Comparison of ENCODE assay signal across 11 cellular contexts in the genomic region with DNA sequence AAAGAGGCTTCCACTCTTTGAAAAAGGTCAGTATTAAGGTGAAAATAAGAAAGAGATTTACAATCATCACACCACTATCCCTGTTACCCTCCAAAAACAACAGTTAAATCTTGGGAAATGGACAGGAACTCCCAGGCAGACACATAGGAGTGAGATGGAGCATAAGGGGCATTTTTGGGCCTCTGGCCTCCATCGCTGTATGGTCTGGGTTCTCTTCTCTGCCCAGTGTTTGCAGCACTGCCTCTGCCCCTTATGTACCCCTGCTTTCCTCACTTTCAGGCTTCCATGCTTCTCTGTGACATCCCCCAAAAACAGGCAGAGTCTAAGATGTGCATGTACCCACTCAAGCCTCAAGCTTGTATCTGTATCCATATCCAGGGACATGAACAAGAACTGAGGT. TPM values are rescaled to one million over a fixed set of nuclear protein-coding genes. Genes with fewer than 3 reads are reported as not detected.
DNase-seq lines count a peak whose midpoint lies in the region; ATAC-seq, FAIRE-seq and TF ChIP-seq lines count a peak whose summit lies in the region.
"Had no signal": no experiment of that assay in that cellular context is flagged by ENCODE, and none has a peak within 500 bp of the region (broad histone marks: within the 10 kb centered on the region; RNA-seq: fewer than 3 reads in every experiment).

No MANE protein-coding gene starts in this region.

- H3K9ac ChIP-seq in K562 (ENCODE audit: insufficient read depth in 1 of 2, low read depth in 2 of 2, low read length in 2 of 2), result peak overlapping the region; percentile 93 to 99; a peak in 3 of 4 replicates
- H3K9ac ChIP-seq: BLaER1 treated with 17β-estradiol and CSF1 and Interleukin-3, amounts not matched to agents 10 nM and 100 nM had no signal

- no peaks in the 10 kb centered on the region for H3K9me3 Mint-ChIP-seq in mesothelial cell of epicardium

- no peak for TF ChIP-seq RAD21 in K562 (CRISPR knock-in tag; conservative IDR thresholded peaks at IDR 0.05 in 1 of 2, IDR thresholded peaks at IDR 0.05 in 1 of 2)

- H3K79me2 ChIP-seq in K562 (ENCODE audit: control insufficient read depth, insufficient read depth, low read length), result peaks cover 92% of the 10 kb centered on the region

- 85 to 97% (median 91%) methylated on average over 1 of the region's 1 CpG for WGBS in heart left ventricle, 4 donors
- 60% methylated on average over 1 of the region's 1 CpG for WGBS in K562 (ENCODE audit: insufficient coverage, low coverage, missing lambda C conversion rate)

- peaks cover 0 to 6% (median 0%) of the 10 kb centered on the region in 9 donors for H3K36me3 ChIP-seq in heart left ventricle
- H3K36me3 ChIP-seq in K562 (ENCODE audit: control insufficient read depth, insufficient read depth, low read length), result peaks cover 40% of the 10 kb centered on the region; the same call in 2 of the 3 replicates
- H3K36me3 ChIP-seq in upper lobe of right lung, result no peaks in the 10 kb centered on the region
- H3K36me3 ChIP-seq: BLaER1 treated with 17β-estradiol and CSF1 and Interleukin-3, amounts not matched to agents 10 nM and 100 nM had no signal

- peak overlapping the region; percentile 1 to 94 (median 88) for H3K27ac ChIP-seq in heart left ventricle
- H3K27ac ChIP-seq in K562 (ENCODE audit: extremely low read depth, low read depth, low read length), result peak overlapping the region; percentile 95
- H3K27ac ChIP-seq in upper lobe of right lung, result peak overlapping the region; percentile 89
- H3K27ac ChIP-seq: BLaER1 treated with 17β-estradiol and CSF1 and Interleukin-3, amounts not matched to agents 10 nM and 100 nM had no signal

- in situ Hi-C loops in K562 (cut with MboI), result no loop called here
- in situ Hi-C loops in G401 (cut with HindIII; ENCODE audit: low sequenced_read_pairs), result no loop called here
- in situ Hi-C loops in ACHN (cut with HindIII; ENCODE audit: low pct_ligation_motif_present, low pct_unique_long_range_greater_than_20kb, low sequenced_read_pairs), result no loop called here

- DNase-seq in heart left ventricle, result no peak
- DNase-seq in Right ventricle myocardium inferior (ENCODE audit: missing footprints), result no peak
- DNase-seq in K562 (ENCODE audit: extremely low read depth in 1 of 4, low spot score in 3 of 4), result peak in 1 of 4 experiments; percentile 45
- DNase-seq in mesothelial cell of epicardium (ENCODE audit: low spot score in 2 of 2, unreplicated experiment in 2 of 2), result no peak
- no peak for DNase-seq in upper lobe of right lung
- DNase-seq in NCI-H1417 (lab: John Stamatoyannopoulos, UW), result no peak
- DNase-seq in G401 (ENCODE audit: low spot score), result no peak
- DNase-seq in ACHN, result no peak
- DNase-seq: H9, NCI-H510A had no signal

- BruUV-seq in K562 (replicated peaks; lab: Mats Ljungman, UMichigan), result no TSS peak

- no peaks in the 10 kb centered on the region for H3K27me3 Mint-ChIP-seq in mesothelial cell of epicardium (ENCODE audit: low read depth)

- H3K4me1 Mint-ChIP-seq in mesothelial cell of epicardium, result peaks cover 71% of the 10 kb centered on the region

- peak overlapping the region; percentile 81 for H3K4me2 ChIP-seq in K562 (ENCODE audit: insufficient read depth, low read length)
- H3K4me2 ChIP-seq: BLaER1 treated with 17β-estradiol and CSF1 and Interleukin-3, amounts not matched to agents 10 nM and 100 nM had no signal

- CTCF ChIA-PET in K562 (lab: Yijun Ruan, JAX; ENCODE audit: low intra/inter-chr PET ratio), result no interaction called here

- peaks cover 0 to 45% (median 16%) of the 10 kb centered on the region in 12 donors for H3K4me1 ChIP-seq in heart left ventricle
- H3K4me1 ChIP-seq in K562 (replicated peaks in 1 of 2; ENCODE audit: control insufficient read depth in 2 of 2, insufficient read depth in 2 of 2, low read length in 2 of 2), result peaks cover 30 to 42% of the 10 kb centered on the region in 2 experiments
- peaks cover 8% of the 10 kb centered on the region for H3K4me1 ChIP-seq in upper lobe of right lung

- H3K4me3 ChIP-seq in heart left ventricle (peak overlapping the region in 5 of 12 donors; percentile 17 to 95 (median 69)), K562 (peak overlapping the region; percentile 90), upper lobe of right lung (no peak overlapping the region)
- H3K4me3 ChIP-seq: BLaER1 treated with 17β-estradiol and CSF1 and Interleukin-3, amounts not matched to agents 10 nM and 100 nM had no signal

- no peak for ATAC-seq in heart left ventricle
- ATAC-seq in Right ventricle myocardium inferior, result no peak
- ATAC-seq in K562, result no peak
- no peak for ATAC-seq in upper lobe of right lung

- peaks cover 24% of the 10 kb centered on the region for H3K36me3 Mint-ChIP-seq in mesothelial cell of epicardium

- H3K27me3 ChIP-seq in heart left ventricle, result peaks cover 0 to 97% (median 56%) of the 10 kb centered on the region in 9 donors
- no peaks in the 10 kb centered on the region for H3K27me3 ChIP-seq in K562 (ENCODE audit: control insufficient read depth in 2 of 2, insufficient read depth in 2 of 2, low read length in 2 of 2)
- peaks cover 66% of the 10 kb centered on the region for H3K27me3 ChIP-seq in upper lobe of right lung

- intact Hi-C loops in heart left ventricle (cut with DNase I) (no loop called here), Right ventricle myocardium inferior (cut with DNase I) (no loop called here), K562 (cut with micrococcal nuclease) (no loop called here), upper lobe of right lung (cut with DNase I) (no loop called here)

- POLR2A ChIA-PET in K562 (lab: Yijun Ruan, JAX), result interaction anchor here (0.6 to 1.7 kb wide), 5 partner anchors 10 to 93 kb away, joined by 3 to 11 read pairs (median 3); no protein-coding TSS in a partner anchor

- no peak for TF ChIP-seq POLR2A in heart left ventricle (IDR thresholded peaks at IDR 0.05)
- no peak for TF ChIP-seq POLR2A in K562 (conservative IDR thresholded peaks at IDR 0.05)

- TF ChIP-seq CTCF in heart left ventricle (IDR thresholded peaks at IDR 0.05) (no peak), K562 (IDR thresholded peaks at IDR 0.05 in 2 of 3, conservative IDR thresholded peaks at IDR 0.05 in 1 of 3; ENCODE audit: insufficient read depth in 2 of 3, low read depth in 1 of 3, low read length in 3 of 3) (no peak), mesothelial cell of epicardium (IDR thresholded peaks at IDR 0.05; ENCODE audit: unreplicated experiment) (no peak), upper lobe of right lung (IDR thresholded peaks at IDR 0.05) (no peak)

- H2AFZ ChIP-seq in K562 (ENCODE audit: low read depth, low read length), result peak overlapping the region; percentile 30; the same call in 1 of the 2 replicates

- H4K20me1 ChIP-seq in K562 (replicated peaks; ENCODE audit: control insufficient read depth, insufficient read depth, low read length), result no peaks in the 10 kb centered on the region

- peak overlapping the region; percentile 91 for H3K4me3 Mint-ChIP-seq in mesothelial cell of epicardium
- H3K4me3 Mint-ChIP-seq: H9 had no signal

- peak overlapping the region; percentile 99 for H3K27ac Mint-ChIP-seq in mesothelial cell of epicardium
- H3K27ac Mint-ChIP-seq: H9 had no signal

- peak; percentile 48 for FAIRE-seq in K562 (lab: Jason Lieb, UNC)

- no peak for TF ChIP-seq EP300 in K562 (IDR thresholded peaks at IDR 0.05; ENCODE audit: low read length)

- H3K9me3 ChIP-seq in heart left ventricle (no peaks in the 10 kb centered on the region), K562 (replicated peaks; ENCODE audit: control insufficient read depth, insufficient read depth, low read depth, low read length) (no peaks in the 10 kb centered on the region), upper lobe of right lung (no peaks in the 10 kb centered on the region)

- no peaks in the 10 kb centered on the region for H3K9me1 ChIP-seq in K562 (ENCODE audit: control insufficient read depth, insufficient read depth, low read length)

RNA-seq across cellular contexts. Expression of a gene that starts 0.6 kb away (rescaled TPM):
- total RNA-seq in heart left ventricle, result 1 to 10 TPM in 8 of 9 donors, under 1 TPM in 1; 0.81 to 6.9 (median 3.2) TPM
- 1 to 10 TPM; 2.0 to 3.0 TPM for polyA plus RNA-seq in heart left ventricle
- total RNA-seq in Right ventricle myocardium inferior, result 2.5 TPM
- 18.7 and 27.7 TPM in 2 replicates for total RNA-seq in K562 (2011; cell fraction: chromatin; rRNA removed; ENCODE audit: low replicate concordance)
- 34.9 and 41.4 TPM in 2 replicates for total RNA-seq in K562 (2011; cell fraction: nucleolus; rRNA removed)
- 30.6 and 32.7 TPM in 2 replicates for total RNA-seq in K562 (2011; cell fraction: nucleoplasm; rRNA removed)
- 35.0 and 42.1 TPM in 2 replicates for total RNA-seq in K562 (2014; rRNA removed)
- 13.0 and 16.9 TPM in 2 replicates for total RNA-seq in K562 (2014; rRNA removed; fragmentation: Illumina TruSeq; extraction: Trizol)
- 21.2 and 22.2 TPM in 2 replicates for total RNA-seq in K562 (2015; rRNA removed; fragmentation: Illumina TruSeq; extraction: Trizol)
- 74.2 and 75.5 TPM in 2 replicates for total RNA-seq in K562 (2021)
- polyA plus RNA-seq in K562 (2011; rRNA removed), result 15.9 and 16.4 TPM in 2 replicates
- 24.2 and 53.7 TPM in 2 replicates for polyA plus RNA-seq in K562 (2011; cell fraction: cytosol; rRNA removed)
- 43.7 and 75.1 TPM in 2 replicates for polyA plus RNA-seq in K562 (2011; cell fraction: nucleus; rRNA removed)
- 50.1 and 61.9 TPM in 2 replicates for polyA plus RNA-seq in K562 (2012)
- 32.5 and 32.6 TPM in 2 replicates for polyA plus RNA-seq in K562 (2014; fragmentation: Illumina TruSeq; extraction: Trizol)
- polyA plus RNA-seq in K562 (2014; fragmentation: Nextera tagmentation; extraction: Ambion mirVana), result 1 to 10 TPM; 2.1 to 3.1 TPM
- 66.4 and 97.7 TPM in 2 replicates for polyA plus RNA-seq in K562 (2014; rRNA removed)
- 5.8 and 6.4 TPM in 2 replicates for polyA minus RNA-seq in K562 (2011; rRNA and poly(A)+ RNA removed)
- polyA minus RNA-seq in K562 (2011; cell fraction: cytosol; rRNA and poly(A)+ RNA removed), result 7.7 and 8.4 TPM in 2 replicates
- 21.1 and 32.0 TPM in 2 replicates for polyA minus RNA-seq in K562 (2011; cell fraction: nucleus; rRNA and poly(A)+ RNA removed)
- total RNA-seq in mesothelial cell of epicardium, result 46.6 to 47.2 TPM (median 46.7 TPM) in 3 replicates
- 11.0 TPM for total RNA-seq in upper lobe of right lung
- 8.9 and 19.7 TPM in 2 replicates for total RNA-seq in G401 (2014; rRNA removed; shearing (Covaris generic))
- total RNA-seq: H9 had no signal

RNA-seq across cellular contexts. Expression of a gene that starts 14.7 kb away (rescaled TPM):
- not detected for total RNA-seq in heart left ventricle
- polyA plus RNA-seq in heart left ventricle, result not detected
- total RNA-seq in Right ventricle myocardium inferior, result not detected
- not detected in 2 replicates for total RNA-seq in K562 (2011; cell fraction: chromatin; rRNA removed; ENCODE audit: low replicate concordance)
- not detected in 2 replicates for total RNA-seq in K562 (2011; cell fraction: nucleolus; rRNA removed)
- total RNA-seq in K562 (2011; cell fraction: nucleoplasm; rRNA removed), result not detected in 2 replicates
- total RNA-seq in K562 (2014; rRNA removed), result not detected in 2 replicates
- not detected in 2 replicates for total RNA-seq in K562 (2014; rRNA removed; fragmentation: Illumina TruSeq; extraction: Trizol)
- total RNA-seq in K562 (2015; rRNA removed; fragmentation: Illumina TruSeq; extraction: Trizol), result not detected in 2 replicates
- total RNA-seq in K562 (2021), result not detected in 2 replicates
- polyA plus RNA-seq in K562 (2011; rRNA removed), result 0.04 TPM in 1 of 2 replicates, not detected in the other
- not detected in 2 replicates for polyA plus RNA-seq in K562 (2011; cell fraction: cytosol; rRNA removed)
- polyA plus RNA-seq in K562 (2011; cell fraction: nucleus; rRNA removed), result not detected in 2 replicates
- not detected in 2 replicates for polyA plus RNA-seq in K562 (2012)
- not detected in 2 replicates for polyA plus RNA-seq in K562 (2014; fragmentation: Illumina TruSeq; extraction: Trizol)
- polyA plus RNA-seq in K562 (2014; fragmentation: Nextera tagmentation; extraction: Ambion mirVana), result not detected
- polyA plus RNA-seq in K562 (2014; rRNA removed), result not detected in 2 replicates
- polyA minus RNA-seq in K562 (2011; rRNA and poly(A)+ RNA removed), result not detected in 2 replicates
- not detected in 2 replicates for polyA minus RNA-seq in K562 (2011; cell fraction: cytosol; rRNA and poly(A)+ RNA removed)
- polyA minus RNA-seq in K562 (2011; cell fraction: nucleus; rRNA and poly(A)+ RNA removed), result not detected in 2 replicates
- total RNA-seq in mesothelial cell of epicardium, result 0.24 to 0.43 TPM (median 0.25 TPM) in 3 replicates
- not detected for total RNA-seq in upper lobe of right lung
- total RNA-seq in G401 (2014; rRNA removed; shearing (Covaris generic)), result not detected in 2 replicates
- total RNA-seq: H9 had no signal

RNA-seq across cellular contexts. Expression of a gene that starts 32.6 kb away (rescaled TPM):
- total RNA-seq in heart left ventricle (1 to 10 TPM in 2 of 9 donors, under 1 TPM in 6, not detected in 1; 0.27 to 2.8 (median 0.66) TPM), Right ventricle myocardium inferior (0.38 TPM), K562 (2014; rRNA removed) (23.9 and 26.4 TPM in 2 replicates), K562 (2014; rRNA removed; fragmentation: Illumina TruSeq; extraction: Trizol) (10.6 and 10.8 TPM in 2 replicates), K562 (2015; rRNA removed; fragmentation: Illumina TruSeq; extraction: Trizol) (14.6 and 14.9 TPM in 2 replicates), K562 (2021) (33.2 and 34.9 TPM in 2 replicates), mesothelial cell of epicardium (34.2 to 39.2 TPM (median 34.4 TPM) in 3 replicates), upper lobe of right lung (4.9 TPM)
- polyA plus RNA-seq in heart left ventricle (under 1 TPM; 0.29 to 0.30 TPM), K562 (2011; rRNA removed) (9.2 and 13.0 TPM in 2 replicates), K562 (2014; fragmentation: Illumina TruSeq; extraction: Trizol) (27.5 and 30.2 TPM in 2 replicates), K562 (2014; fragmentation: Nextera tagmentation; extraction: Ambion mirVana) (1 to 10 TPM; 1.6 to 2.6 TPM), K562 (2014; rRNA removed) (22.5 and 27.2 TPM in 2 replicates)
- total RNA-seq in K562 (2011; cell fraction: chromatin; rRNA removed; ENCODE audit: low replicate concordance), result 46.4 and 55.0 TPM in 2 replicates
- total RNA-seq in K562 (2011; cell fraction: nucleolus; rRNA removed), result 33.6 and 35.9 TPM in 2 replicates
- total RNA-seq in K562 (2011; cell fraction: nucleoplasm; rRNA removed), result 34.9 and 40.6 TPM in 2 replicates
- polyA plus RNA-seq in K562 (2011; cell fraction: cytosol; rRNA removed), result 10.4 and 12.6 TPM in 2 replicates
- 44.4 and 69.1 TPM in 2 replicates for polyA plus RNA-seq in K562 (2011; cell fraction: nucleus; rRNA removed)
- polyA plus RNA-seq in K562 (2012), result 16.3 and 24.5 TPM in 2 replicates
- 4.4 and 4.6 TPM in 2 replicates for polyA minus RNA-seq in K562 (2011; rRNA and poly(A)+ RNA removed)
- polyA minus RNA-seq in K562 (2011; cell fraction: cytosol; rRNA and poly(A)+ RNA removed), result 5.2 and 7.6 TPM in 2 replicates
- polyA minus RNA-seq in K562 (2011; cell fraction: nucleus; rRNA and poly(A)+ RNA removed), result 14.8 and 17.5 TPM in 2 replicates
- total RNA-seq in G401 (2014; rRNA removed; shearing (Covaris generic)), result 0.78 and 2.2 TPM in 2 replicates
- total RNA-seq: H9 had no signal

RNA-seq across cellular contexts. Expression of a gene that starts 44.5 kb away (rescaled TPM):
- 1 to 10 TPM in 7 of 9 donors, under 1 TPM in 2; 0.11 to 5.5 (median 2.0) TPM for total RNA-seq in heart left ventricle
- 1 to 10 TPM in 1 of 2 donors, under 1 TPM in 1; 0.61 to 2.0 TPM for polyA plus RNA-seq in heart left ventricle
- total RNA-seq in Right ventricle myocardium inferior, result 1.2 TPM
- 75.2 and 108 TPM in 2 replicates for total RNA-seq in K562 (2011; cell fraction: chromatin; rRNA removed; ENCODE audit: low replicate concordance)
- 47.0 and 47.2 TPM in 2 replicates for total RNA-seq in K562 (2011; cell fraction: nucleolus; rRNA removed)
- 90.9 and 153 TPM in 2 replicates for total RNA-seq in K562 (2011; cell fraction: nucleoplasm; rRNA removed)
- total RNA-seq in K562 (2014; rRNA removed), result 11.8 and 17.2 TPM in 2 replicates
- total RNA-seq in K562 (2014; rRNA removed; fragmentation: Illumina TruSeq; extraction: Trizol), result 20.2 and 21.2 TPM in 2 replicates
- 24.7 and 28.1 TPM in 2 replicates for total RNA-seq in K562 (2015; rRNA removed; fragmentation: Illumina TruSeq; extraction: Trizol)
- total RNA-seq in K562 (2021), result 22.7 and 28.3 TPM in 2 replicates
- polyA plus RNA-seq in K562 (2011; rRNA removed), result 15.7 and 21.5 TPM in 2 replicates
- polyA plus RNA-seq in K562 (2011; cell fraction: cytosol; rRNA removed), result 11.5 and 17.9 TPM in 2 replicates
- 93.6 and 118 TPM in 2 replicates for polyA plus RNA-seq in K562 (2011; cell fraction: nucleus; rRNA removed)
- polyA plus RNA-seq in K562 (2012), result 19.2 and 37.9 TPM in 2 replicates
- polyA plus RNA-seq in K562 (2014; fragmentation: Illumina TruSeq; extraction: Trizol), result 23.5 and 27.0 TPM in 2 replicates
- polyA plus RNA-seq in K562 (2014; fragmentation: Nextera tagmentation; extraction: Ambion mirVana), result 1 to 10 TPM; 2.4 to 2.5 TPM
- 33.0 and 41.3 TPM in 2 replicates for polyA plus RNA-seq in K562 (2014; rRNA removed)
- 5.3 and 9.5 TPM in 2 replicates for polyA minus RNA-seq in K562 (2011; rRNA and poly(A)+ RNA removed)
- polyA minus RNA-seq in K562 (2011; cell fraction: cytosol; rRNA and poly(A)+ RNA removed), result 3.6 and 5.7 TPM in 2 replicates
- 29.2 and 37.0 TPM in 2 replicates for polyA minus RNA-seq in K562 (2011; cell fraction: nucleus; rRNA and poly(A)+ RNA removed)
- 282 to 303 TPM (median 282 TPM) in 3 replicates for total RNA-seq in mesothelial cell of epicardium
- 13.3 TPM for total RNA-seq in upper lobe of right lung
- total RNA-seq in G401 (2014; rRNA removed; shearing (Covaris generic)), result 0.74 and 12.0 TPM in 2 replicates
- total RNA-seq: H9 had no signal

RNA-seq across cellular contexts. Expression of a gene that starts 48.0 kb away (rescaled TPM):
- 1 to 10 TPM in 1 of 9 donors, under 1 TPM in 2, not detected in 6; 0.17 to 1.0 (median 0.35) TPM for total RNA-seq in heart left ventricle
- polyA plus RNA-seq in heart left ventricle, result under 1 TPM; 0.04 to 0.08 TPM
- total RNA-seq in Right ventricle myocardium inferior, result not detected
- 4.9 and 5.1 TPM in 2 replicates for total RNA-seq in K562 (2011; cell fraction: chromatin; rRNA removed; ENCODE audit: low replicate concordance)
- 1.8 and 2.0 TPM in 2 replicates for total RNA-seq in K562 (2011; cell fraction: nucleolus; rRNA removed)
- total RNA-seq in K562 (2011; cell fraction: nucleoplasm; rRNA removed), result 2.4 and 3.7 TPM in 2 replicates
- 0.27 and 0.57 TPM in 2 replicates for total RNA-seq in K562 (2014; rRNA removed)
- total RNA-seq in K562 (2014; rRNA removed; fragmentation: Illumina TruSeq; extraction: Trizol), result 0.38 and 0.65 TPM in 2 replicates
- 0.75 and 0.80 TPM in 2 replicates for total RNA-seq in K562 (2015; rRNA removed; fragmentation: Illumina TruSeq; extraction: Trizol)
- 2.4 and 2.6 TPM in 2 replicates for total RNA-seq in K562 (2021)
- 0.36 and 0.87 TPM in 2 replicates for polyA plus RNA-seq in K562 (2011; rRNA removed)
- 0.36 and 0.52 TPM in 2 replicates for polyA plus RNA-seq in K562 (2011; cell fraction: cytosol; rRNA removed)
- 3.7 TPM in 2 replicates for polyA plus RNA-seq in K562 (2011; cell fraction: nucleus; rRNA removed)
- 2.9 and 6.4 TPM in 2 replicates for polyA plus RNA-seq in K562 (2012)
- 1.4 and 1.5 TPM in 2 replicates for polyA plus RNA-seq in K562 (2014; fragmentation: Illumina TruSeq; extraction: Trizol)
- under 1 TPM; 0.24 to 0.25 TPM for polyA plus RNA-seq in K562 (2014; fragmentation: Nextera tagmentation; extraction: Ambion mirVana)
- polyA plus RNA-seq in K562 (2014; rRNA removed), result 2.7 and 3.2 TPM in 2 replicates
- polyA minus RNA-seq in K562 (2011; rRNA and poly(A)+ RNA removed), result 0.11 and 0.15 TPM in 2 replicates
- polyA minus RNA-seq in K562 (2011; cell fraction: cytosol; rRNA and poly(A)+ RNA removed), result 0.38 and 0.82 TPM in 2 replicates
- polyA minus RNA-seq in K562 (2011; cell fraction: nucleus; rRNA and poly(A)+ RNA removed), result 0.54 and 1.1 TPM in 2 replicates
- 28.6 to 32.4 TPM (median 31.1 TPM) in 3 replicates for total RNA-seq in mesothelial cell of epicardium
- total RNA-seq in upper lobe of right lung, result 4.4 TPM
- 1.7 TPM in 1 of 2 replicates, not detected in the other for total RNA-seq in G401 (2014; rRNA removed; shearing (Covaris generic))
- total RNA-seq: H9 had no signal
